8 cellular contexts compared by ENCODE assay signal in genomic region chr11:75582935-75583709, GRCh38. TPM values are rescaled to one million over a fixed set of nuclear protein-coding genes. Genes with fewer than 3 reads are reported as not detected.
DNase-seq lines count a peak whose midpoint lies in the region; ATAC-seq and TF ChIP-seq lines count a peak whose summit lies in the region.

No MANE protein-coding gene starts in this region.

- H3K4me3 ChIP-seq in AG09309 (ENCODE audit: control insufficient read depth, low read depth, low read length): peak overlapping the region; percentile 93

- H3K4me3 Mint-ChIP-seq in progenitor cell of endocrine pancreas (ENCODE audit: low read depth): peak overlapping the region; percentile 79

- no peaks in the 10 kb centered on the region for H3K36me3 Mint-ChIP-seq in progenitor cell of endocrine pancreas (ENCODE audit: insufficient read depth)

- peak overlapping the region; percentile 93 for H3K27ac ChIP-seq in angular gyrus (ENCODE audit: low read depth, low read length)

- H3K27me3 Mint-ChIP-seq in progenitor cell of endocrine pancreas: no peaks in the 10 kb centered on the region

- TF ChIP-seq CTCF in AG09309 (IDR thresholded peaks at IDR 0.05; ENCODE audit: control insufficient read depth, insufficient read depth, low read depth, low read length, missing control alignments) (no peak), progenitor cell of endocrine pancreas (IDR thresholded peaks at IDR 0.05; ENCODE audit: unreplicated experiment) (peak; percentile 52)

- intact Hi-C loops in left ventricle myocardium superior (cut with micrococcal nuclease): no loop called here

- ATAC-seq in GM19025 (IDR thresholded peaks at IDR 0.05; ENCODE audit: low read depth, unreplicated experiment) (peak; percentile 65), SK-N-SH treated with all-trans-retinoic acid at 6 μM for 48 hours (peak; percentile 84), left ventricle myocardium superior (peak; percentile 78), HG03439 (IDR thresholded peaks at IDR 0.05; ENCODE audit: unreplicated experiment) (no peak)

- H3K9me3 Mint-ChIP-seq in progenitor cell of endocrine pancreas (ENCODE audit: low read depth): no peaks in the 10 kb centered on the region

- peak overlapping the region; percentile 89 for H3K27ac Mint-ChIP-seq in progenitor cell of endocrine pancreas

- peaks cover 6% of the 10 kb centered on the region for H3K4me1 Mint-ChIP-seq in progenitor cell of endocrine pancreas (ENCODE audit: low read depth)

- DNase-seq in AG09309 (ENCODE audit: low read depth) (no peak), LHCN-M2 (ENCODE audit: low read depth) (peak; percentile 67), left ventricle myocardium superior (peak; percentile 80), progenitor cell of endocrine pancreas (ENCODE audit: low spot score, unreplicated experiment) (peak; percentile 70)

TF ChIP-seq in SK-N-SH treated with all-trans-retinoic acid at 6 μM for 48 hours, 23 proteins besides CTCF, POLR2A, EP300 and RAD21:
- TF ChIP-seq TSHZ2 (CRISPR knock-in tag; IDR thresholded peaks at IDR 0.05): no peak
- TF ChIP-seq ZNF8 (CRISPR knock-in tag; IDR thresholded peaks at IDR 0.05): no peak
- no peak for TF ChIP-seq PATZ1 (CRISPR knock-in tag; IDR thresholded peaks at IDR 0.05; ENCODE audit: borderline replicate concordance)
- no peak for TF ChIP-seq GLIS3 (CRISPR knock-in tag; IDR thresholded peaks at IDR 0.05)
- no peak for TF ChIP-seq RARB (CRISPR knock-in tag; IDR thresholded peaks at IDR 0.05)
- TF ChIP-seq BACH2 (CRISPR knock-in tag; IDR thresholded peaks at IDR 0.05; ENCODE audit: borderline replicate concordance): no peak
- TF ChIP-seq ESRRG (CRISPR knock-in tag; IDR thresholded peaks at IDR 0.05): no peak

RNA-seq across cellular contexts. Expression of gene SERPINH1, which starts 21.1 kb away (rescaled TPM):
- total RNA-seq in LHCN-M2 (2014; rRNA removed): 419 and 495 TPM in 2 replicates
- polyA plus RNA-seq in LHCN-M2 (2012): 383 TPM
- total RNA-seq in left ventricle myocardium superior: 58.5 TPM
- 223 and 234 TPM in 2 replicates for total RNA-seq in progenitor cell of endocrine pancreas

RNA-seq across cellular contexts. Expression of gene GDPD5, which starts 57.4 kb away (rescaled TPM):
- 1.3 and 1.6 TPM in 2 replicates for total RNA-seq in LHCN-M2 (2014; rRNA removed)
- polyA plus RNA-seq in LHCN-M2 (2012): 7.8 TPM
- 8.4 TPM for total RNA-seq in left ventricle myocardium superior
- total RNA-seq in progenitor cell of endocrine pancreas: 32.4 and 33.1 TPM in 2 replicates
